In genomic region chr5:1945606-1946005, GRCh38 we compare ENCODE assay signal across 17 cellular contexts.
"Had no signal": no experiment of that assay in that cellular context is flagged by ENCODE, and none has a peak within 500 bp of the region (broad histone marks: within the 10 kb centered on the region; RNA-seq: fewer than 3 reads in every experiment).

No MANE protein-coding gene starts in this region.

- ATAC-seq: effector memory CD8-positive, alpha-beta T cell; left lobe of liver; lower lobe of right lung; natural killer cell; sciatic nerve; stimulated activated effector memory CD8-positive, alpha-beta T cell treated with anti-CD3 and anti-CD28 coated beads, Interleukin-12 subunit alpha, Interleukin-12 subunit beta, amount 100 ng/mL, for 72 hours had no signal

- H3K9ac ChIP-seq: parathyroid adenoma had no signal

- H3K27ac ChIP-seq: coronary artery, lower lobe of right lung, neutrophil, parathyroid adenoma, stomach, thyroid gland had no signal

- H3K36me3 ChIP-seq: lower lobe of right lung, neutrophil, thyroid gland had no signal

- H2AFZ ChIP-seq: parathyroid adenoma had no signal

- H3K9me3 ChIP-seq: lower lobe of right lung, neutrophil, thyroid gland had no signal

- FAIRE-seq: frontal cortex, keratinocyte had no signal

- DNase-seq: effector memory CD8-positive, alpha-beta T cell; lower lobe of right lung; natural killer cell; stimulated activated CD4-positive, alpha-beta T cell treated with anti-CD3 and anti-CD28 coated beads, Interleukin-2, amount 100 ng/mL, for 24 hours; stimulated activated CD4-positive, alpha-beta T cell treated with anti-CD3 and anti-CD28 coated beads, Interleukin-4, amount 100 ng/mL, for 24 hours; stimulated activated naive CD4-positive, alpha-beta T cell treated with Interleukin-2 at 50 U/mL for 16 hours; stomach; trophoblast cell had no signal

- H3K27me3 ChIP-seq: thyroid gland had no signal

- H3K4me1 ChIP-seq: lower lobe of right lung, parathyroid adenoma, stomach, thyroid gland had no signal

- H3K4me3 ChIP-seq: coronary artery, lower lobe of right lung, stomach, thyroid gland had no signal
